In genomic region chr2:171894612-171894947, GRCh38 we compare ENCODE assay signal across 8 cellular contexts. TPM values are rescaled to one million over a fixed set of nuclear protein-coding genes. Genes with fewer than 3 reads are reported as not detected.
A peak's percentile ranks its signal among the peaks of the same experiment; 100 is the strongest.
DNase-seq lines count a peak whose midpoint lies in the region; ATAC-seq and TF ChIP-seq lines count a peak whose summit lies in the region.

No MANE protein-coding gene starts in this region.

- no peak overlapping the region for H3K14ac ChIP-seq in neuronal stem cell (ENCODE audit: low read length)

- CTCF ChIA-PET in CD4-positive, alpha-beta T cell (lab: Charles Lee): interaction anchor here (1.1 to 1.4 kb wide), 2 partner anchors 28 to 661 kb away, joined by 3 read pairs; partner anchors contain the start of gene HAT1

- H3K4me1 Mint-ChIP-seq in CD4-positive, alpha-beta T cell (ENCODE audit: low read depth): peaks cover 40% of the 10 kb centered on the region
- peaks cover 13% of the 10 kb centered on the region for H3K4me1 Mint-ChIP-seq in endodermal cell

- peak overlapping the region; percentile 33 for H3K27ac ChIP-seq in CD4-positive, alpha-beta T cell (ENCODE audit: low read depth, low read length)
- peak overlapping the region; percentile 16 for H3K27ac ChIP-seq in OCI-LY1 (ENCODE audit: low read depth, low read length, poor library complexity, severe bottlenecking)
- H3K27ac ChIP-seq in endodermal cell (ENCODE audit: low read depth, low read length): peak overlapping the region; percentile 45
- H3K27ac ChIP-seq in neuronal stem cell (replicated peaks; ENCODE audit: low read length): no peak overlapping the region

- no peak overlapping the region for H2BK15ac ChIP-seq in neuronal stem cell (ENCODE audit: low read length)

- H3K23ac ChIP-seq in neuronal stem cell (ENCODE audit: low read depth, low read length, poor library complexity): no peak overlapping the region

- no peak for DNase-seq in CD4-positive, alpha-beta T cell
- DNase-seq in endodermal cell (no peak), neuronal stem cell (ENCODE audit: low spot score) (no peak), GOT3 (lab: John Stamatoyannopoulos, UW) (no peak), NCI-H146 (lab: John Stamatoyannopoulos, UW) (no peak)

- POLR2A ChIA-PET in CD4-positive, alpha-beta T cell (lab: Charles Lee): interaction anchor here (0.7 to 1.2 kb wide), 4 partner anchors 11 to 28 kb away, joined by 3 to 14 read pairs (median 4); partner anchors contain the start of gene HAT1

- no peak overlapping the region for H2BK12ac ChIP-seq in neuronal stem cell (ENCODE audit: low read length)

- H2BK120ac ChIP-seq in neuronal stem cell (ENCODE audit: low read depth, low read length): no peak overlapping the region

- H3K4me3 ChIP-seq in OCI-LY1 (ENCODE audit: low read depth, low read length, poor library complexity, severe bottlenecking) (peak overlapping the region; percentile 95), endodermal cell (ENCODE audit: low read length) (peak overlapping the region; percentile 87), neuronal stem cell (ENCODE audit: low read length in 2 of 2) (peak overlapping the region; percentile 65 to 82)

- peaks cover 30% of the 10 kb centered on the region for H3K79me2 ChIP-seq in OCI-LY1 (ENCODE audit: insufficient read depth, low read length)

- no peaks in the 10 kb centered on the region for H3K79me1 ChIP-seq in neuronal stem cell (ENCODE audit: low read depth, low read length)

- no peaks in the 10 kb centered on the region for H3K9me2 ChIP-seq in OCI-LY1 (ENCODE audit: low read depth, low read length)

- no peak overlapping the region for H4K91ac ChIP-seq in neuronal stem cell (ENCODE audit: low read depth, low read length, poor library complexity)

- no peak overlapping the region for H3K18ac ChIP-seq in neuronal stem cell (ENCODE audit: low read length)

- WGBS in endodermal cell (ENCODE audit: insufficient coverage in 1 of 2, insufficient read length in 1 of 2), 2 experiments: 59 to 64% methylated on average over 10 of the region's 10 CpGs
- no CpG with 5 or more reads among the region's 10 CpGs for WGBS in neuronal stem cell (ENCODE audit: extremely low coverage in 2 of 2, insufficient read length in 2 of 2, insufficient replicate concordance in 1 of 2), 2 donors

- H2BK5ac ChIP-seq in neuronal stem cell (ENCODE audit: low read length): no peak overlapping the region

- peak overlapping the region; percentile 91 for H3K4me2 ChIP-seq in OCI-LY1 (ENCODE audit: low read length)
- H3K4me2 ChIP-seq in neuronal stem cell (ENCODE audit: insufficient read depth, low read length, poor library complexity, severe bottlenecking): peak overlapping the region; percentile 63

- no peak overlapping the region for H2AK5ac ChIP-seq in neuronal stem cell (ENCODE audit: low read depth, low read length)

- H2AFZ ChIP-seq in OCI-LY1 (ENCODE audit: low read length): peak overlapping the region; percentile 65
- H2AFZ ChIP-seq in neuronal stem cell (ENCODE audit: low read length): peak overlapping the region; percentile 99

- H3K36me3 ChIP-seq in OCI-LY1 (ENCODE audit: insufficient read depth, low read length) (peaks cover 25% of the 10 kb centered on the region), endodermal cell (ENCODE audit: control insufficient read depth, insufficient read depth, low read length) (no peaks in the 10 kb centered on the region), neuronal stem cell (replicated peaks in 1 of 2; ENCODE audit: control insufficient read depth in 2 of 2, insufficient read depth in 2 of 2, low read length in 2 of 2) (peaks cover 0 to 4% of the 10 kb centered on the region in 2 donors)

- intact Hi-C loops in CD4-positive, alpha-beta T cell (cut with DNase I, micrococcal nuclease): loop anchor here (2.0 to 10.0 kb wide), 4 partner anchors 26 to 660 kb away; partner anchors contain the start of genes HAT1 (in 1 of the 2), METAP1D (in 1 of the 2) and PDK1 (in 1 of the 2)

- H4K20me1 ChIP-seq in OCI-LY1 (ENCODE audit: insufficient read depth, low read length): no peaks in the 10 kb centered on the region

- H3K9me3 Mint-ChIP-seq in CD4-positive, alpha-beta T cell: no peaks in the 10 kb centered on the region
- peaks cover 19% of the 10 kb centered on the region for H3K9me3 Mint-ChIP-seq in endodermal cell

- H3K4me1 ChIP-seq in OCI-LY1 (ENCODE audit: insufficient read depth, low read length, severe bottlenecking) (peaks cover 26% of the 10 kb centered on the region), endodermal cell (ENCODE audit: control insufficient read depth, insufficient read depth, low read length) (no peaks in the 10 kb centered on the region), neuronal stem cell (ENCODE audit: control insufficient read depth in 2 of 2, insufficient read depth in 1 of 2, low read depth in 1 of 2, low read length in 2 of 2) (peaks cover 2 to 6% of the 10 kb centered on the region in 2 donors)

- no peaks in the 10 kb centered on the region for H3K27me3 Mint-ChIP-seq in CD4-positive, alpha-beta T cell
- H3K27me3 Mint-ChIP-seq in endodermal cell (ENCODE audit: insufficient read depth): peaks cover 31% of the 10 kb centered on the region

- no peaks in the 10 kb centered on the region for H3K27me3 ChIP-seq in CD4-positive, alpha-beta T cell (ENCODE audit: control insufficient read depth, insufficient read depth, low read length)
- H3K27me3 ChIP-seq in OCI-LY1 (ENCODE audit: insufficient read depth, low read length) (no peaks in the 10 kb centered on the region), endodermal cell (ENCODE audit: control insufficient read depth, insufficient read depth, low read length, poor library complexity, severe bottlenecking) (peaks cover 11% of the 10 kb centered on the region), neuronal stem cell (ENCODE audit: control insufficient read depth in 3 of 3, insufficient read depth in 3 of 3, low read depth in 1 of 3, low read length in 3 of 3) (no peaks in the 10 kb centered on the region)

- peaks cover 34% of the 10 kb centered on the region for H3K36me3 Mint-ChIP-seq in CD4-positive, alpha-beta T cell (ENCODE audit: low read depth)
- no peaks in the 10 kb centered on the region for H3K36me3 Mint-ChIP-seq in endodermal cell (ENCODE audit: low read depth)

- H4K8ac ChIP-seq in neuronal stem cell (ENCODE audit: low read depth, low read length): no peak overlapping the region

- no peak for ATAC-seq in CD4-positive, alpha-beta T cell (ENCODE audit: poor library complexity)
- no peak for ATAC-seq in GM21619 (IDR thresholded peaks at IDR 0.05; ENCODE audit: unreplicated experiment)
- ATAC-seq in GM18502 (IDR thresholded peaks at IDR 0.05; ENCODE audit: poor library complexity, unreplicated experiment): no peak

- TF ChIP-seq CTCF in CD4-positive, alpha-beta T cell (IDR thresholded peaks at IDR 0.05): no peak
- TF ChIP-seq CTCF in OCI-LY1 (IDR thresholded peaks at IDR 0.05; ENCODE audit: low read length): no peak
- TF ChIP-seq CTCF in endodermal cell (conservative IDR thresholded peaks at IDR 0.05): no peak

- no peak overlapping the region for H3K4ac ChIP-seq in neuronal stem cell (ENCODE audit: low read length)

- H3F3A ChIP-seq in OCI-LY1 (ENCODE audit: insufficient read depth, low read length): no peaks in the 10 kb centered on the region

- H3K4me3 Mint-ChIP-seq in CD4-positive, alpha-beta T cell: peak overlapping the region; percentile 94
- H3K4me3 Mint-ChIP-seq in endodermal cell: peak overlapping the region; percentile 86

- H3K9me3 ChIP-seq in CD4-positive, alpha-beta T cell (ENCODE audit: control insufficient read depth, low read length): no peaks in the 10 kb centered on the region
- H3K9me3 ChIP-seq in OCI-LY1 (ENCODE audit: low read length) (peaks cover 5% of the 10 kb centered on the region; the same call in 1 of the 2 replicates), endodermal cell (ENCODE audit: control insufficient read depth, low read length) (peaks cover 7% of the 10 kb centered on the region), neuronal stem cell (replicated peaks in 1 of 2; ENCODE audit: control insufficient read depth in 2 of 2, insufficient read depth in 1 of 2, low read depth in 1 of 2, low read length in 2 of 2) (peaks cover 3 to 4% of the 10 kb centered on the region in 2 donors)

- H3K27ac Mint-ChIP-seq in CD4-positive, alpha-beta T cell: peak overlapping the region; percentile 80
- H3K27ac Mint-ChIP-seq in endodermal cell: peak overlapping the region; percentile 69

- peak overlapping the region; percentile 92 for H3K9ac ChIP-seq in OCI-LY1 (ENCODE audit: low read length)
- peak overlapping the region; percentile 44 for H3K9ac ChIP-seq in endodermal cell (ENCODE audit: extremely low read depth, low read length, poor library complexity, severe bottlenecking)
- H3K9ac ChIP-seq in neuronal stem cell (ENCODE audit: low read depth, low read length, poor library complexity): no peak overlapping the region

RNA-seq across cellular contexts. Expression of gene SLC25A12, which starts 0.5 kb away (rescaled TPM):
- total RNA-seq in CD4-positive, alpha-beta T cell: 1 to 10 TPM; 8.7 to 9.5 TPM
- 1 to 10 TPM in 1 of 2 donors, under 1 TPM in 1; 0.55 to 3.1 TPM for total RNA-seq in endodermal cell
- 14.1 TPM for polyA plus RNA-seq in endodermal cell (2013, experiment 1 of 2)
- polyA plus RNA-seq in endodermal cell (2013, experiment 2 of 2): 12.3 TPM
- 1.3 TPM for polyA plus RNA-seq in neuronal stem cell (2013, experiment 1 of 2)
- 1.5 TPM for polyA plus RNA-seq in neuronal stem cell (2013, experiment 2 of 2)

RNA-seq across cellular contexts. Expression of gene HAT1, which starts 27.7 kb away (rescaled TPM):
- total RNA-seq in CD4-positive, alpha-beta T cell: 10 to 100 TPM; 20.3 to 22.6 TPM
- 10 to 100 TPM; 58.1 to 74.6 TPM for total RNA-seq in endodermal cell
- 73.7 TPM for polyA plus RNA-seq in endodermal cell (2013, experiment 1 of 2)
- 69.5 TPM for polyA plus RNA-seq in endodermal cell (2013, experiment 2 of 2)
- 61.3 TPM for polyA plus RNA-seq in neuronal stem cell (2013, experiment 1 of 2)
- polyA plus RNA-seq in neuronal stem cell (2013, experiment 2 of 2): 62.4 TPM
